1 cellular context compared by ENCODE assay signal in genomic region chr6:125923371-125923877, GRCh38.
TF ChIP-seq lines count a peak whose summit lies in the region.

No MANE protein-coding gene starts in this region.

TF ChIP-seq in K562, 482 proteins besides CTCF, POLR2A, EP300 and RAD21 (continued from another document and continues in another):
- TF ChIP-seq, protein P1, sequence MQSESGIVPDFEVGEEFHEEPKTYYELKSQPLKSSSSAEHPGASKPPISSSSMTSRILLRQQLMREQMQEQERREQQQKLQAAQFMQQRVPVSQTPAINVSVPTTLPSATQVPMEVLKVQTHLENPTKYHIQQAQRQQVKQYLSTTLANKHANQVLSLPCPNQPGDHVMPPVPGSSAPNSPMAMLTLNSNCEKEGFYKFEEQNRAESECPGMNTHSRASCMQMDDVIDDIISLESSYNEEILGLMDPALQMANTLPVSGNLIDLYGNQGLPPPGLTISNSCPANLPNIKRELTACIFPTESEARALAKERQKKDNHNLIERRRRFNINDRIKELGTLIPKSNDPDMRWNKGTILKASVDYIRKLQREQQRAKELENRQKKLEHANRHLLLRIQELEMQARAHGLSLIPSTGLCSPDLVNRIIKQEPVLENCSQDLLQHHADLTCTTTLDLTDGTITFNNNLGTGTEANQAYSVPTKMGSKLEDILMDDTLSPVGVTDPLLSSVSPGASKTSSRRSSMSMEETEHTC (IDR thresholded peaks at IDR 0.05): no peak
- TF ChIP-seq CREBBP (IDR thresholded peaks at IDR 0.05; ENCODE audit: low read depth, low read length): no peak
- TF ChIP-seq, protein P2, sequence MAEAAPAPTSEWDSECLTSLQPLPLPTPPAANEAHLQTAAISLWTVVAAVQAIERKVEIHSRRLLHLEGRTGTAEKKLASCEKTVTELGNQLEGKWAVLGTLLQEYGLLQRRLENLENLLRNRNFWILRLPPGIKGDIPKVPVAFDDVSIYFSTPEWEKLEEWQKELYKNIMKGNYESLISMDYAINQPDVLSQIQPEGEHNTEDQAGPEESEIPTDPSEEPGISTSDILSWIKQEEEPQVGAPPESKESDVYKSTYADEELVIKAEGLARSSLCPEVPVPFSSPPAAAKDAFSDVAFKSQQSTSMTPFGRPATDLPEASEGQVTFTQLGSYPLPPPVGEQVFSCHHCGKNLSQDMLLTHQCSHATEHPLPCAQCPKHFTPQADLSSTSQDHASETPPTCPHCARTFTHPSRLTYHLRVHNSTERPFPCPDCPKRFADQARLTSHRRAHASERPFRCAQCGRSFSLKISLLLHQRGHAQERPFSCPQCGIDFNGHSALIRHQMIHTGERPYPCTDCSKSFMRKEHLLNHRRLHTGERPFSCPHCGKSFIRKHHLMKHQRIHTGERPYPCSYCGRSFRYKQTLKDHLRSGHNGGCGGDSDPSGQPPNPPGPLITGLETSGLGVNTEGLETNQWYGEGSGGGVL (CRISPR knock-in tag; IDR thresholded peaks at IDR 0.05): no peak
- no peak for TF ChIP-seq EWSR1 (IDR thresholded peaks at IDR 0.05; ENCODE audit: borderline replicate concordance, low read depth, partially characterized antibody)
- TF ChIP-seq, protein P3, sequence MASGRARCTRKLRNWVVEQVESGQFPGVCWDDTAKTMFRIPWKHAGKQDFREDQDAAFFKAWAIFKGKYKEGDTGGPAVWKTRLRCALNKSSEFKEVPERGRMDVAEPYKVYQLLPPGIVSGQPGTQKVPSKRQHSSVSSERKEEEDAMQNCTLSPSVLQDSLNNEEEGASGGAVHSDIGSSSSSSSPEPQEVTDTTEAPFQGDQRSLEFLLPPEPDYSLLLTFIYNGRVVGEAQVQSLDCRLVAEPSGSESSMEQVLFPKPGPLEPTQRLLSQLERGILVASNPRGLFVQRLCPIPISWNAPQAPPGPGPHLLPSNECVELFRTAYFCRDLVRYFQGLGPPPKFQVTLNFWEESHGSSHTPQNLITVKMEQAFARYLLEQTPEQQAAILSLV (tag; IDR thresholded peaks at IDR 0.05): peak; percentile 67; the same call in 1 of the 2 replicates
- TF ChIP-seq IFI16 (CRISPR knock-in tag; IDR thresholded peaks at IDR 0.05): no peak
- no peak for TF ChIP-seq ATF2 (CRISPR knock-in tag; IDR thresholded peaks at IDR 0.05)
- no peak for TF ChIP-seq NFYB (IDR thresholded peaks at IDR 0.05; ENCODE audit: extremely low read depth, insufficient read length)
- TF ChIP-seq SOX6 (IDR thresholded peaks at IDR 0.05): peak; percentile 65
- no peak; the same call in 1 of the 2 replicates for TF ChIP-seq TAF7 (tag; IDR thresholded peaks at IDR 0.05)
- TF ChIP-seq, protein P4, sequence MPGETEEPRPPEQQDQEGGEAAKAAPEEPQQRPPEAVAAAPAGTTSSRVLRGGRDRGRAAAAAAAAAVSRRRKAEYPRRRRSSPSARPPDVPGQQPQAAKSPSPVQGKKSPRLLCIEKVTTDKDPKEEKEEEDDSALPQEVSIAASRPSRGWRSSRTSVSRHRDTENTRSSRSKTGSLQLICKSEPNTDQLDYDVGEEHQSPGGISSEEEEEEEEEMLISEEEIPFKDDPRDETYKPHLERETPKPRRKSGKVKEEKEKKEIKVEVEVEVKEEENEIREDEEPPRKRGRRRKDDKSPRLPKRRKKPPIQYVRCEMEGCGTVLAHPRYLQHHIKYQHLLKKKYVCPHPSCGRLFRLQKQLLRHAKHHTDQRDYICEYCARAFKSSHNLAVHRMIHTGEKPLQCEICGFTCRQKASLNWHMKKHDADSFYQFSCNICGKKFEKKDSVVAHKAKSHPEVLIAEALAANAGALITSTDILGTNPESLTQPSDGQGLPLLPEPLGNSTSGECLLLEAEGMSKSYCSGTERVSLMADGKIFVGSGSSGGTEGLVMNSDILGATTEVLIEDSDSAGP (CRISPR knock-in tag; IDR thresholded peaks at IDR 0.05): no peak
- TF ChIP-seq, protein P5, sequence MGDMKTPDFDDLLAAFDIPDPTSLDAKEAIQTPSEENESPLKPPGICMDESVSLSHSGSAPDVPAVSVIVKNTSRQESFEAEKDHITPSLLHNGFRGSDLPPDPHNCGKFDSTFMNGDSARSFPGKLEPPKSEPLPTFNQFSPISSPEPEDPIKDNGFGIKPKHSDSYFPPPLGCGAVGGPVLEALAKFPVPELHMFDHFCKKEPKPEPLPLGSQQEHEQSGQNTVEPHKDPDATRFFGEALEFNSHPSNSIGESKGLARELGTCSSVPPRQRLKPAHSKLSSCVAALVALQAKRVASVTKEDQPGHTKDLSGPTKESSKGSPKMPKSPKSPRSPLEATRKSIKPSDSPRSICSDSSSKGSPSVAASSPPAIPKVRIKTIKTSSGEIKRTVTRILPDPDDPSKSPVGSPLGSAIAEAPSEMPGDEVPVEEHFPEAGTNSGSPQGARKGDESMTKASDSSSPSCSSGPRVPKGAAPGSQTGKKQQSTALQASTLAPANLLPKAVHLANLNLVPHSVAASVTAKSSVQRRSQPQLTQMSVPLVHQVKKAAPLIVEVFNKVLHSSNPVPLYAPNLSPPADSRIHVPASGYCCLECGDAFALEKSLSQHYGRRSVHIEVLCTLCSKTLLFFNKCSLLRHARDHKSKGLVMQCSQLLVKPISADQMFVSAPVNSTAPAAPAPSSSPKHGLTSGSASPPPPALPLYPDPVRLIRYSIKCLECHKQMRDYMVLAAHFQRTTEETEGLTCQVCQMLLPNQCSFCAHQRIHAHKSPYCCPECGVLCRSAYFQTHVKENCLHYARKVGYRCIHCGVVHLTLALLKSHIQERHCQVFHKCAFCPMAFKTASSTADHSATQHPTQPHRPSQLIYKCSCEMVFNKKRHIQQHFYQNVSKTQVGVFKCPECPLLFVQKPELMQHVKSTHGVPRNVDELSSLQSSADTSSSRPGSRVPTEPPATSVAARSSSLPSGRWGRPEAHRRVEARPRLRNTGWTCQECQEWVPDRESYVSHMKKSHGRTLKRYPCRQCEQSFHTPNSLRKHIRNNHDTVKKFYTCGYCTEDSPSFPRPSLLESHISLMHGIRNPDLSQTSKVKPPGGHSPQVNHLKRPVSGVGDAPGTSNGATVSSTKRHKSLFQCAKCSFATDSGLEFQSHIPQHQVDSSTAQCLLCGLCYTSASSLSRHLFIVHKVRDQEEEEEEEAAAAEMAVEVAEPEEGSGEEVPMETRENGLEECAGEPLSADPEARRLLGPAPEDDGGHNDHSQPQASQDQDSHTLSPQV (IDR thresholded peaks at IDR 0.05): peak; percentile 66
- no peak for TF ChIP-seq HDAC1 (IDR thresholded peaks at IDR 0.05)
- TF ChIP-seq KLF16 (IDR thresholded peaks at IDR 0.05): peak; percentile 63
- TF ChIP-seq, protein P6, sequence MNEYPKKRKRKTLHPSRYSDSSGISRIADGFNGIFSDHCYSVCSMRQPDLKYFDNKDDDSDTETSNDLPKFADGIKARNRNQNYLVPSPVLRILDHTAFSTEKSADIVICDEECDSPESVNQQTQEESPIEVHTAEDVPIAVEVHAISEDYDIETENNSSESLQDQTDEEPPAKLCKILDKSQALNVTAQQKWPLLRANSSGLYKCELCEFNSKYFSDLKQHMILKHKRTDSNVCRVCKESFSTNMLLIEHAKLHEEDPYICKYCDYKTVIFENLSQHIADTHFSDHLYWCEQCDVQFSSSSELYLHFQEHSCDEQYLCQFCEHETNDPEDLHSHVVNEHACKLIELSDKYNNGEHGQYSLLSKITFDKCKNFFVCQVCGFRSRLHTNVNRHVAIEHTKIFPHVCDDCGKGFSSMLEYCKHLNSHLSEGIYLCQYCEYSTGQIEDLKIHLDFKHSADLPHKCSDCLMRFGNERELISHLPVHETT (CRISPR knock-in tag; conservative IDR thresholded peaks at IDR 0.05 in 1 of 2, IDR thresholded peaks at IDR 0.05 in 1 of 2): no peak
- TF ChIP-seq, protein P7, sequence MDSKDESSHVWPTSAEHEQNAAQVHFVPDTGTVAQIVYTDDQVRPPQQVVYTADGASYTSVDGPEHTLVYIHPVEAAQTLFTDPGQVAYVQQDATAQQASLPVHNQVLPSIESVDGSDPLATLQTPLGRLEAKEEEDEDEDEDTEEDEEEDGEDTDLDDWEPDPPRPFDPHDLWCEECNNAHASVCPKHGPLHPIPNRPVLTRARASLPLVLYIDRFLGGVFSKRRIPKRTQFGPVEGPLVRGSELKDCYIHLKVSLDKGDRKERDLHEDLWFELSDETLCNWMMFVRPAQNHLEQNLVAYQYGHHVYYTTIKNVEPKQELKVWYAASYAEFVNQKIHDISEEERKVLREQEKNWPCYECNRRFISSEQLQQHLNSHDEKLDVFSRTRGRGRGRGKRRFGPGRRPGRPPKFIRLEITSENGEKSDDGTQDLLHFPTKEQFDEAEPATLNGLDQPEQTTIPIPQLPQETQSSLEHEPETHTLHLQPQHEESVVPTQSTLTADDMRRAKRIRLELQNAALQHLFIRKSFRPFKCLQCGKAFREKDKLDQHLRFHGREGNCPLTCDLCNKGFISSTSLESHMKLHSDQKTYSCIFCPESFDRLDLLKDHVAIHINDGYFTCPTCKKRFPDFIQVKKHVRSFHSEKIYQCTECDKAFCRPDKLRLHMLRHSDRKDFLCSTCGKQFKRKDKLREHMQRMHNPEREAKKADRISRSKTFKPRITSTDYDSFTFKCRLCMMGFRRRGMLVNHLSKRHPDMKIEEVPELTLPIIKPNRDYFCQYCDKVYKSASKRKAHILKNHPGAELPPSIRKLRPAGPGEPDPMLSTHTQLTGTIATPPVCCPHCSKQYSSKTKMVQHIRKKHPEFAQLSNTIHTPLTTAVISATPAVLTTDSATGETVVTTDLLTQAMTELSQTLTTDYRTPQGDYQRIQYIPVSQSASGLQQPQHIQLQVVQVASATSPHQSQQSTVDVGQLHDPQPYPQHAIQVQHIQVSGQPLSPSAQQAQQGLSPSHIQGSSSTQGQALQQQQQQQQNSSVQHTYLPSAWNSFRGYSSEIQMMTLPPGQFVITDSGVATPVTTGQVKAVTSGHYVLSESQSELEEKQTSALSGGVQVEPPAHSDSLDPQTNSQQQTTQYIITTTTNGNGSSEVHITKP (IDR thresholded peaks at IDR 0.05; ENCODE audit: partially characterized antibody): peak; percentile 17
- peak; percentile 88 for TF ChIP-seq MEIS2 (IDR thresholded peaks at IDR 0.05; ENCODE audit: partially characterized antibody)
- TF ChIP-seq RBM15 (IDR thresholded peaks at IDR 0.05; ENCODE audit: insufficient read depth, low read length): no peak
- TF ChIP-seq GABPB1 (CRISPR knock-in tag; IDR thresholded peaks at IDR 0.05): 0 out of 2 replicates have a peak, but pooled peaks have one; percentile 19
- TF ChIP-seq SRSF3 (IDR thresholded peaks at IDR 0.05; ENCODE audit: insufficient read depth, low read length): no peak
- TF ChIP-seq ZBTB43 (CRISPR knock-in tag; IDR thresholded peaks at IDR 0.05): no peak
- TF ChIP-seq E2F4 (CRISPR knock-in tag; IDR thresholded peaks at IDR 0.05; ENCODE audit: low read depth): no peak
- no peak for TF ChIP-seq DNMT1 (IDR thresholded peaks at IDR 0.05)
- no peak for TF ChIP-seq SRSF9 (IDR thresholded peaks at IDR 0.05; ENCODE audit: borderline replicate concordance, low read depth, low read length)
- TF ChIP-seq, protein P8, sequence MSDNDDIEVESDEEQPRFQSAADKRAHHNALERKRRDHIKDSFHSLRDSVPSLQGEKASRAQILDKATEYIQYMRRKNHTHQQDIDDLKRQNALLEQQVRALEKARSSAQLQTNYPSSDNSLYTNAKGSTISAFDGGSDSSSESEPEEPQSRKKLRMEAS (CRISPR knock-in tag; IDR thresholded peaks at IDR 0.05): no peak
- no peak for TF ChIP-seq ZNF134 (CRISPR knock-in tag; conservative IDR thresholded peaks at IDR 0.05)
- peak; percentile 12; the same call in 1 of the 2 replicates for TF ChIP-seq ZNF395 (CRISPR knock-in tag; IDR thresholded peaks at IDR 0.05)
- no peak for TF ChIP-seq ZNF830 (CRISPR knock-in tag; IDR thresholded peaks at IDR 0.05)
- no peak for TF ChIP-seq XRCC5 (IDR thresholded peaks at IDR 0.05; ENCODE audit: low read depth, low read length)
- TF ChIP-seq GATAD2B (IDR thresholded peaks at IDR 0.05; ENCODE audit: borderline replicate concordance): no peak
- 0 out of 2 replicates have a peak, but pooled peaks have one; percentile 37 for TF ChIP-seq PYGO2 (tag; IDR thresholded peaks at IDR 0.05)
- TF ChIP-seq TBP (optimal IDR thresholded peaks at IDR 0.05; ENCODE audit: low read depth, low read length): no peak
- peak; percentile 93 for TF ChIP-seq C11orf30 (IDR thresholded peaks at IDR 0.05; ENCODE audit: low read depth)
